23 cellular contexts compared by ENCODE assay signal in genomic region chr6:92023410-92023940, GRCh38.
"Had no signal": no experiment of that assay in that cellular context is flagged by ENCODE, and none has a peak within 500 bp of the region (broad histone marks: within the 10 kb centered on the region; RNA-seq: fewer than 3 reads in every experiment).

No MANE protein-coding gene starts in this region.

- DNase-seq: activated CD4-positive, alpha-beta T cell treated with anti-CD3 and anti-CD28 coated beads for 1 hour; activated CD4-positive, alpha-beta T cell treated with anti-CD3 and anti-CD28 coated beads, Interleukin-2, amount 10 ng/mL, durations not matched to agents 7 days and 5 days; activated CD8-positive, alpha-beta T cell treated with anti-CD3 and anti-CD28 coated beads for 36 hours; activated gamma-delta T cell treated with Interleukin-2 at 50 U/mL for 16 hours; activated naive CD4-positive, alpha-beta T cell treated with anti-CD3 and anti-CD28 coated beads, Interleukin-2, amount 50 U/mL, for 16 hours; activated T-cell treated with anti-CD3 and anti-CD28 coated beads, Interleukin-2, amount 50 U/mL, for 4 hours; amniotic stem cell; brain microvascular endothelial cell; cortex of kidney; effector memory CD8-positive, alpha-beta T cell; head of caudate nucleus; hypothalamus; immature natural killer cell; kidney; left colon; naive B cell; ovary; sigmoid colon; small intestine; stimulated activated CD4-positive, alpha-beta T cell treated with anti-CD3 and anti-CD28 coated beads, Interleukin-4, amount 100 ng/mL, for 24 hours; upper lobe of left lung had no signal

- H3K27ac ChIP-seq: brain microvascular endothelial cell, gastroesophageal sphincter, ovary, prostate gland, sigmoid colon, upper lobe of left lung had no signal

- H3K4me3 ChIP-seq: gastroesophageal sphincter, ovary, prostate gland, sigmoid colon, upper lobe of left lung had no signal
